In genomic region chr10:22103701-22104100, GRCh38 we compare ENCODE assay signal across 10 cellular contexts.
DNase-seq lines count a peak whose midpoint lies in the region; ATAC-seq, FAIRE-seq and TF ChIP-seq lines count a peak whose summit lies in the region.
"Had no signal": no experiment of that assay in that cellular context is flagged by ENCODE, and none has a peak within 500 bp of the region (broad histone marks: within the 10 kb centered on the region; RNA-seq: fewer than 3 reads in every experiment).

No MANE protein-coding gene starts in this region.

- TF ChIP-seq EP300 in H1 (IDR thresholded peaks at IDR 0.05; ENCODE audit: borderline replicate concordance in 1 of 2, low read depth in 2 of 2, low read length in 2 of 2) = no peak

- no peak overlapping the region for H4K5ac ChIP-seq in H1 (ENCODE audit: insufficient read length, low read depth, low read length)

- H3K79me1 ChIP-seq in H1 (ENCODE audit: low read depth, low read length) = no peaks in the 10 kb centered on the region

- CTCF ChIA-PET in H1 (lab: Charles Lee; ENCODE audit: partially characterized antibody) = interaction anchor here (0.5 to 2.4 kb wide), 30 partner anchors 9 to 1172 kb away, joined by 3 to 10 read pairs (median 4); no protein-coding TSS in a partner anchor

- no peak overlapping the region for H2BK5ac ChIP-seq in H1 (ENCODE audit: low read depth, low read length)

- no peak for TF ChIP-seq POLR2A in H1 (IDR thresholded peaks at IDR 0.05; ENCODE audit: control extremely low read depth in 1 of 2, low read depth in 2 of 2, low read length in 2 of 2)

- H3K27me3 Mint-ChIP-seq in activated T-cell treated with anti-CD3 and anti-CD28 coated beads, Interleukin-2, amount 50 U/mL, for 72 hours (ENCODE audit: low read depth) = peaks cover 1% of the 10 kb centered on the region
- peaks cover 0 to 4% of the 10 kb centered on the region in 2 donors for H3K27me3 Mint-ChIP-seq in stimulated activated naive B cell treated with anti-CD40 and anti-IgM and Interleukin-4, amounts not matched to agents 10 μg/mL and 1 μg/mL and 100 μg/mL, for 72 hours

- no peak overlapping the region for H3K4me3 ChIP-seq in H1 (ENCODE audit: extremely low read depth in 1 of 4, insufficient read depth in 2 of 4, low read depth in 3 of 4, low read length in 4 of 4)
- no peak overlapping the region for H3K4me3 ChIP-seq in mucosa of descending colon

- no peaks in the 10 kb centered on the region for H3K27me3 ChIP-seq in H1 (replicated peaks in 1 of 4; ENCODE audit: control insufficient read depth in 3 of 4, extremely low read depth in 1 of 4, insufficient read depth in 3 of 4, low read length in 3 of 4)

- peaks cover 0 to 2% of the 10 kb centered on the region in 2 donors for H3K9me3 Mint-ChIP-seq in activated T-cell treated with anti-CD3 and anti-CD28 coated beads, Interleukin-2, amount 50 U/mL, for 72 hours
- H3K9me3 Mint-ChIP-seq in stimulated activated naive B cell treated with anti-CD40 and anti-IgM and Interleukin-4, amounts not matched to agents 10 μg/mL and 1 μg/mL and 100 μg/mL, for 72 hours = no peaks in the 10 kb centered on the region

- 92% methylated on average over 1 of the region's 1 CpG; no CpG with 5 or more reads in 1 of the 2 experiments for WGBS in H1 (ENCODE audit: extremely low coverage in 1 of 2, insufficient coverage in 1 of 2, insufficient read length in 1 of 2, insufficient replicate concordance in 2 of 2, low coverage in 1 of 2, low lambda C conversion rate in 2 of 2, missing lambda C conversion rate in 1 of 2), 2 experiments

- H3K9me3 ChIP-seq in H1 (ENCODE audit: insufficient read depth in 2 of 2, low read depth in 1 of 2, low read length in 1 of 2) = no peaks in the 10 kb centered on the region
- H3K9me3 ChIP-seq in mucosa of descending colon = no peaks in the 10 kb centered on the region

- H2BK12ac ChIP-seq in H1 (ENCODE audit: low read depth, low read length) = no peak overlapping the region

- no peak for DNase-seq in activated T-cell treated with anti-CD3 and anti-CD28 coated beads, Interleukin-2, amount 50 U/mL, for 72 hours
- no peak for DNase-seq in activated T-cell treated with anti-CD3 and anti-CD28 coated beads for 4 hours
- DNase-seq in Kasumi-1 (lab: John Stamatoyannopoulos, UW) = peak; percentile 31 to 44
- peak in 1 of 2 experiments; percentile 55 for DNase-seq in H1 (ENCODE audit: low read depth in 1 of 2, low spot score in 2 of 2)
- no peak for DNase-seq in stimulated activated naive B cell treated with anti-CD40 and anti-IgM and Interleukin-4, amounts not matched to agents 10 μg/mL and 1 μg/mL and 100 μg/mL, for 72 hours
- no peak for DNase-seq in mucosa of descending colon
- DNase-seq in stimulated activated CD4-positive, alpha-beta T cell treated with anti-CD3 and anti-CD28 coated beads, Interleukin-4, amount 100 ng/mL, for 24 hours = no peak
- DNase-seq in hepatic stellate cell (ENCODE audit: low spot score) = no peak
- DNase-seq: COR-L47, head of caudate nucleus had no signal

- no peak overlapping the region for H3K27ac Mint-ChIP-seq in activated T-cell treated with anti-CD3 and anti-CD28 coated beads, Interleukin-2, amount 50 U/mL, for 72 hours
- no peak overlapping the region for H3K27ac Mint-ChIP-seq in stimulated activated naive B cell treated with anti-CD40 and anti-IgM and Interleukin-4, amounts not matched to agents 10 μg/mL and 1 μg/mL and 100 μg/mL, for 72 hours

- no peak overlapping the region for H2BK20ac ChIP-seq in H1 (ENCODE audit: low read length)

- H3K23me2 ChIP-seq in H1 (ENCODE audit: low read depth, low read length) = no peaks in the 10 kb centered on the region

- H3K4me3 Mint-ChIP-seq in activated T-cell treated with anti-CD3 and anti-CD28 coated beads, Interleukin-2, amount 50 U/mL, for 72 hours = no peak overlapping the region
- no peak overlapping the region for H3K4me3 Mint-ChIP-seq in stimulated activated naive B cell treated with anti-CD40 and anti-IgM and Interleukin-4, amounts not matched to agents 10 μg/mL and 1 μg/mL and 100 μg/mL, for 72 hours

- no peaks in the 10 kb centered on the region for H3K4me1 Mint-ChIP-seq in activated T-cell treated with anti-CD3 and anti-CD28 coated beads, Interleukin-2, amount 50 U/mL, for 72 hours (ENCODE audit: low read depth)
- no peaks in the 10 kb centered on the region for H3K4me1 Mint-ChIP-seq in stimulated activated naive B cell treated with anti-CD40 and anti-IgM and Interleukin-4, amounts not matched to agents 10 μg/mL and 1 μg/mL and 100 μg/mL, for 72 hours

- H3K4me2 ChIP-seq in H1 (ENCODE audit: insufficient read depth in 1 of 2, low read depth in 2 of 2, low read length in 2 of 2) = no peak overlapping the region

- H3K4me1 ChIP-seq in H1 (replicated peaks in 1 of 4; ENCODE audit: control insufficient read depth in 3 of 4, insufficient read depth in 4 of 4, low read length in 3 of 4) (no peaks in the 10 kb centered on the region), mucosa of descending colon (ENCODE audit: low read depth) (no peaks in the 10 kb centered on the region)

- H3K56ac ChIP-seq in H1 (replicated peaks; ENCODE audit: insufficient read length, low read depth, low read length) = no peak overlapping the region

- peak; percentile 73 for FAIRE-seq in H1 (lab: Jason Lieb, UNC)

- POLR2A ChIA-PET in H1 (lab: Charles Lee; ENCODE audit: partially characterized antibody) = interaction anchor here (0.8 to 1.2 kb wide), 2 partner anchors 35 to 124 kb away, joined by 3 read pairs; no protein-coding TSS in a partner anchor

- H3K14ac ChIP-seq in H1 (ENCODE audit: insufficient read length) = no peak overlapping the region

- H2BK15ac ChIP-seq in H1 (ENCODE audit: low read length) = no peak overlapping the region

- no peak overlapping the region for H2AFZ ChIP-seq in H1 (ENCODE audit: low read length)

- no peak overlapping the region for H3K23ac ChIP-seq in H1 (ENCODE audit: insufficient read length)

- H3K36me3 ChIP-seq in H1 (ENCODE audit: control insufficient read depth in 2 of 4, insufficient read depth in 4 of 4, low read length in 3 of 4) (no peaks in the 10 kb centered on the region), mucosa of descending colon (ENCODE audit: low read depth) (no peaks in the 10 kb centered on the region)

- no peak overlapping the region for H3K27ac ChIP-seq in H1 (ENCODE audit: low read depth, low read length)

- H4K8ac ChIP-seq in H1 (ENCODE audit: extremely low read depth, insufficient read depth, low read length) = no peak overlapping the region

- TF ChIP-seq RAD21 in H1 (IDR thresholded peaks at IDR 0.05 in 1 of 2, conservative IDR thresholded peaks at IDR 0.05 in 1 of 2; ENCODE audit: low read depth in 2 of 2, low read length in 2 of 2) = peak; percentile 69 to 78

- no peak overlapping the region for H2AK5ac ChIP-seq in H1 (ENCODE audit: low read depth, low read length)

- peaks cover 0 to 1% of the 10 kb centered on the region in 2 experiments for H4K20me1 ChIP-seq in H1 (replicated peaks in 1 of 2; ENCODE audit: control insufficient read depth in 1 of 2, insufficient read depth in 2 of 2, low read length in 2 of 2)

- H2BK120ac ChIP-seq in H1 (replicated peaks; ENCODE audit: low read depth, low read length) = no peak overlapping the region

- ATAC-seq in activated T-cell treated with anti-CD3 and anti-CD28 coated beads, Interleukin-2, amount 50 U/mL, for 72 hours (replicated peaks in 1 of 2) = peak; percentile 45 to 50
- ATAC-seq in stimulated activated naive B cell treated with anti-CD40 and anti-IgM and Interleukin-4, amounts not matched to agents 10 μg/mL and 1 μg/mL and 100 μg/mL, for 72 hours (replicated peaks) = peak; percentile 54 to 57
- no peak for ATAC-seq in mucosa of descending colon

- no peak overlapping the region for H3K4ac ChIP-seq in H1 (replicated peaks; ENCODE audit: insufficient read length, low read depth, low read length)

- intact Hi-C loops in mucosa of descending colon (cut with DNase I, micrococcal nuclease) = no loop called here

- no peaks in the 10 kb centered on the region for H3K79me2 ChIP-seq in H1 (ENCODE audit: control insufficient read depth in 1 of 2, insufficient read depth in 2 of 2, low read length in 2 of 2)

- H3K36me3 Mint-ChIP-seq in activated T-cell treated with anti-CD3 and anti-CD28 coated beads, Interleukin-2, amount 50 U/mL, for 72 hours (ENCODE audit: insufficient read depth in 2 of 2) = no peaks in the 10 kb centered on the region
- H3K36me3 Mint-ChIP-seq in stimulated activated naive B cell treated with anti-CD40 and anti-IgM and Interleukin-4, amounts not matched to agents 10 μg/mL and 1 μg/mL and 100 μg/mL, for 72 hours = no peaks in the 10 kb centered on the region

- TF ChIP-seq CTCF in H1 (IDR thresholded peaks at IDR 0.05; ENCODE audit: control extremely low read depth in 1 of 3, insufficient read depth in 1 of 3, low read depth in 1 of 3, low read length in 3 of 3) = peak; percentile 5 to 78 (median 50)
- no peak for TF ChIP-seq CTCF in mucosa of descending colon (IDR thresholded peaks at IDR 0.05)

- no peak overlapping the region for H4K91ac ChIP-seq in H1 (replicated peaks; ENCODE audit: insufficient read length, low read length)

- H3K18ac ChIP-seq in H1 (ENCODE audit: extremely low read depth, low read length) = no peak overlapping the region

- no peak overlapping the region for H3K9ac ChIP-seq in H1 (replicated peaks in 1 of 4; ENCODE audit: extremely low read depth in 1 of 4, low read depth in 3 of 4, low read length in 3 of 4)

TF ChIP-seq in H1, 55 proteins besides CTCF, POLR2A, EP300 and RAD21 (continues in another document):
- TF ChIP-seq RBBP5 (IDR thresholded peaks at IDR 0.05; ENCODE audit: borderline replicate concordance, low read depth, low read length) = no peak
- TF ChIP-seq KDM1A (IDR thresholded peaks at IDR 0.05; ENCODE audit: borderline replicate concordance, low read length) = no peak
- no peak for TF ChIP-seq EZH2 (IDR thresholded peaks at IDR 0.05; ENCODE audit: low read depth, low read length, severe bottlenecking)
- no peak for TF ChIP-seq NRF1 (IDR thresholded peaks at IDR 0.05; ENCODE audit: low read depth, low read length)
- TF ChIP-seq SP1 (IDR thresholded peaks at IDR 0.05; ENCODE audit: low read depth, low read length) = no peak
- TF ChIP-seq SUZ12 (IDR thresholded peaks at IDR 0.05; ENCODE audit: low read length) = no peak
- no peak for TF ChIP-seq ATF3 (IDR thresholded peaks at IDR 0.05; ENCODE audit: insufficient read depth, low read depth, low read length)
- no peak for TF ChIP-seq CBX8 (IDR thresholded peaks at IDR 0.05; ENCODE audit: borderline replicate concordance, low read depth, low read length)
- TF ChIP-seq RNF2 (IDR thresholded peaks at IDR 0.05; ENCODE audit: borderline replicate concordance, low read depth, low read length, missing control alignments, poor library complexity, severe bottlenecking) = no peak
- TF ChIP-seq YY1 (IDR thresholded peaks at IDR 0.05; ENCODE audit: low read depth, low read length) = no peak
- no peak for TF ChIP-seq GABPA (IDR thresholded peaks at IDR 0.05; ENCODE audit: borderline replicate concordance, insufficient read depth, low read length)
- TF ChIP-seq NANOG (IDR thresholded peaks at IDR 0.05; ENCODE audit: insufficient read depth, low read depth, low read length, poor library complexity, severe bottlenecking) = no peak

Comparison
In these comparisons a context has a peak if more than half of its experiments do, and no peak if none do; other contexts are left out.
1. DNase-seq: peak in Kasumi-1 (2 of 2); none in activated T-cell treated with anti-CD3 and anti-CD28 coated beads, Interleukin-2, amount 50 U/mL, for 72 hours (0 of 2), activated T-cell treated with anti-CD3 and anti-CD28 coated beads for 4 hours (single experiment), stimulated activated naive B cell treated with anti-CD40 and anti-IgM and Interleukin-4, amounts not matched to agents 10 μg/mL and 1 μg/mL and 100 μg/mL, for 72 hours (single experiment), mucosa of descending colon (0 of 3), stimulated activated CD4-positive, alpha-beta T cell treated with anti-CD3 and anti-CD28 coated beads, Interleukin-4, amount 100 ng/mL, for 24 hours (single experiment) and hepatic stellate cell (single experiment).